Comparison of ENCODE assay signal across 1 cellular context in genomic region chr17:75553553-75554110, GRCh38.
TF ChIP-seq lines count a peak whose summit lies in the region.

No MANE protein-coding gene starts in this region.

TF ChIP-seq in HepG2, 621 proteins besides CTCF, POLR2A, EP300 and RAD21:
- TF ChIP-seq, protein P1, sequence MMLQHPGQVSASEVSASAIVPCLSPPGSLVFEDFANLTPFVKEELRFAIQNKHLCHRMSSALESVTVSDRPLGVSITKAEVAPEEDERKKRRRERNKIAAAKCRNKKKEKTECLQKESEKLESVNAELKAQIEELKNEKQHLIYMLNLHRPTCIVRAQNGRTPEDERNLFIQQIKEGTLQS (CRISPR knock-in tag; IDR thresholded peaks at IDR 0.05), result 0 out of 2 replicates have a peak, but pooled peaks have one; percentile 16
- TF ChIP-seq MLLT10 (CRISPR knock-in tag; IDR thresholded peaks at IDR 0.05) (no peak), ZKSCAN1 (IDR thresholded peaks at IDR 0.05; ENCODE audit: low read length) (no peak), ZNF777 (CRISPR knock-in tag; IDR thresholded peaks at IDR 0.05) (0 out of 2 replicates have a peak, but pooled peaks have one; percentile 1), ZSCAN22 (CRISPR knock-in tag; IDR thresholded peaks at IDR 0.05) (peak; percentile 83)
